In the genomic region with DNA sequence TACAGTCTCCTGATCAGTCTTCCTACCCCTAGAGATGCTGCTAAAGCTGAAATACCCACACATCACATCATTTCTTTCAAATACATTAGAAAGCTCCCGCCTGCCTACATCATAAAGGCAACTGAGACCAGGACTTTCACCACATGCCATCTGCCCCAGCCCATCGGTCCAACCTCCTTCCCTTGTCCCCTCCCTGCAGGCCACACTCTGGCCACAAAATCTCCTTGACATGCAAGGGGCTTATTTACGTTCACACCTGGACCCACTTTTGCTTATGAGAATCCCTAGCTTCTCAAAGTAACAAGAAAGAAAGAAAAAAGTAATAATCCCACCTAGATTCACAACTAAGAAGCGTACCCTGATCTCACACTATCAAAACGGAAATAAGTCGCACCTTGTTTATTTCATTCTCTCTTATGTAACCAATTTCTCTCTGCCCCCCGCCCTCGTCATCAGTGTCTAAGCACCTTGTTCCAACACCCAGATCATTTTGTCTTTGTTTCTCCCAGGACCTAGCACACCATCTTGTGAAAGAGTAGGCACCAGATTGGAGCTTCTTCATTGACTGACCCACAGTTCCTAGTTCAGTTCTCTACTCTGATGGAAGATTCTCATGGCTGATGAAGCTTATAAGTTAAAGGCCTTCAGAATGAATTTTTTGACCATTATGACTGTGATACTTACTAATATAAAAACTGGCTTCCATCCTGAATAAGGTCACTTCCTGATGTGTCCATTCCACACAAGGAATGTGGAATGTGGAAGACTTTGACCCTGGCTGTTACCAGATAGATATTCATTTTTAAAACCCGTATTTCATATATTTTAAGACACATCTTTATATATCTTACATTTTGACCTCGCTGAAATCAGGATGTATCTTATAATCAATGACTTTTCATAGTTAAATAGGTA, we compare ENCODE assay signal across 1 cellular context.
TF ChIP-seq lines count a peak whose summit lies in the region.

No MANE protein-coding gene starts in this region.

TF ChIP-seq in SK-N-SH treated with all-trans-retinoic acid at 6 μM for 48 hours, 23 proteins besides CTCF, POLR2A, EP300 and RAD21 (continued from another document):
- TF ChIP-seq, protein P1, sequence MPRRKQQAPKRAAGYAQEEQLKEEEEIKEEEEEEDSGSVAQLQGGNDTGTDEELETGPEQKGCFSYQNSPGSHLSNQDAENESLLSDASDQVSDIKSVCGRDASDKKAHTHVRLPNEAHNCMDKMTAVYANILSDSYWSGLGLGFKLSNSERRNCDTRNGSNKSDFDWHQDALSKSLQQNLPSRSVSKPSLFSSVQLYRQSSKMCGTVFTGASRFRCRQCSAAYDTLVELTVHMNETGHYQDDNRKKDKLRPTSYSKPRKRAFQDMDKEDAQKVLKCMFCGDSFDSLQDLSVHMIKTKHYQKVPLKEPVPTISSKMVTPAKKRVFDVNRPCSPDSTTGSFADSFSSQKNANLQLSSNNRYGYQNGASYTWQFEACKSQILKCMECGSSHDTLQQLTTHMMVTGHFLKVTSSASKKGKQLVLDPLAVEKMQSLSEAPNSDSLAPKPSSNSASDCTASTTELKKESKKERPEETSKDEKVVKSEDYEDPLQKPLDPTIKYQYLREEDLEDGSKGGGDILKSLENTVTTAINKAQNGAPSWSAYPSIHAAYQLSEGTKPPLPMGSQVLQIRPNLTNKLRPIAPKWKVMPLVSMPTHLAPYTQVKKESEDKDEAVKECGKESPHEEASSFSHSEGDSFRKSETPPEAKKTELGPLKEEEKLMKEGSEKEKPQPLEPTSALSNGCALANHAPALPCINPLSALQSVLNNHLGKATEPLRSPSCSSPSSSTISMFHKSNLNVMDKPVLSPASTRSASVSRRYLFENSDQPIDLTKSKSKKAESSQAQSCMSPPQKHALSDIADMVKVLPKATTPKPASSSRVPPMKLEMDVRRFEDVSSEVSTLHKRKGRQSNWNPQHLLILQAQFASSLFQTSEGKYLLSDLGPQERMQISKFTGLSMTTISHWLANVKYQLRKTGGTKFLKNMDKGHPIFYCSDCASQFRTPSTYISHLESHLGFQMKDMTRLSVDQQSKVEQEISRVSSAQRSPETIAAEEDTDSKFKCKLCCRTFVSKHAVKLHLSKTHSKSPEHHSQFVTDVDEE (CRISPR knock-in tag; IDR thresholded peaks at IDR 0.05), result no peak
- TF ChIP-seq ZNF8 (CRISPR knock-in tag; IDR thresholded peaks at IDR 0.05) (no peak), PPARA (CRISPR knock-in tag; IDR thresholded peaks at IDR 0.05; ENCODE audit: borderline replicate concordance) (no peak), ZNF565 (CRISPR knock-in tag; conservative IDR thresholded peaks at IDR 0.05; ENCODE audit: low read depth) (no peak), ISL1 (CRISPR knock-in tag; IDR thresholded peaks at IDR 0.05) (no peak), TOX (CRISPR knock-in tag; IDR thresholded peaks at IDR 0.05; ENCODE audit: borderline replicate concordance) (no peak)
